9 cellular contexts compared by ENCODE assay signal in genomic region chr17:81189670-81190530, GRCh38. TPM values are rescaled to one million over a fixed set of nuclear protein-coding genes. Genes with fewer than 3 reads are reported as not detected.
A peak's percentile ranks its signal among the peaks of the same experiment; 100 is the strongest.
DNase-seq lines count a peak whose midpoint lies in the region; ATAC-seq and TF ChIP-seq lines count a peak whose summit lies in the region.
"Had no signal": no experiment of that assay in that cellular context is flagged by ENCODE, and none has a peak within 500 bp of the region (broad histone marks: within the 10 kb centered on the region; RNA-seq: fewer than 3 reads in every experiment).

No MANE protein-coding gene starts in this region.

- no peaks in the 10 kb centered on the region for H3K36me3 Mint-ChIP-seq in activated CD8-positive, alpha-beta T cell treated with anti-CD3 and anti-CD28 coated beads, Interleukin-2, amount 10 ng/mL, durations not matched to agents 7 days and 5 days (ENCODE audit: low read depth)
- H3K36me3 Mint-ChIP-seq in activated CD8-positive, alpha-beta T cell treated with anti-CD3 and anti-CD28 coated beads for 36 hours (ENCODE audit: low read depth), result no peaks in the 10 kb centered on the region

- POLR2A ChIA-PET in activated CD8-positive, alpha-beta T cell treated with anti-CD3 and anti-CD28 coated beads, Interleukin-2, amount 10 ng/mL, durations not matched to agents 7 days and 5 days (lab: Charles Lee), result no interaction called here
- POLR2A ChIA-PET in activated CD8-positive, alpha-beta T cell treated with anti-CD3 and anti-CD28 coated beads for 36 hours (lab: Charles Lee), result interaction anchor here (0.6 to 1.7 kb wide), 3 partner anchors 11 to 25 kb away, joined by 3 to 5 read pairs (median 4); no protein-coding TSS in a partner anchor

- intact Hi-C loops in activated CD8-positive, alpha-beta T cell treated with anti-CD3 and anti-CD28 coated beads for 36 hours (cut with micrococcal nuclease), result no loop called here
- intact Hi-C loops in sciatic nerve (cut with DNase I), result loop anchor here (5.0 kb wide), 1 partner anchor 48 kb away; no protein-coding TSS in a partner anchor

- no peak for DNase-seq in activated CD8-positive, alpha-beta T cell treated with anti-CD3 and anti-CD28 coated beads, Interleukin-2, amount 10 ng/mL, durations not matched to agents 7 days and 5 days
- no peak for DNase-seq in activated CD8-positive, alpha-beta T cell treated with anti-CD3 and anti-CD28 coated beads for 36 hours
- DNase-seq in fibroblast of mammary gland (ENCODE audit: low read depth) (no peak), sciatic nerve (ENCODE audit: low spot score) (no peak)
- DNase-seq: NCI-H2107, stomach had no signal

- CTCF ChIA-PET in activated CD8-positive, alpha-beta T cell treated with anti-CD3 and anti-CD28 coated beads, Interleukin-2, amount 10 ng/mL, durations not matched to agents 7 days and 5 days (lab: Charles Lee), result no interaction called here
- CTCF ChIA-PET in activated CD8-positive, alpha-beta T cell treated with anti-CD3 and anti-CD28 coated beads for 36 hours (lab: Charles Lee), result no interaction called here

- H3K4me3 ChIP-seq in fibroblast of mammary gland (ENCODE audit: control insufficient read depth, low read depth, low read length), result no peak overlapping the region
- H3K4me3 ChIP-seq: skin epidermis, stomach had no signal

- TF ChIP-seq CTCF in activated CD8-positive, alpha-beta T cell treated with anti-CD3 and anti-CD28 coated beads for 36 hours (IDR thresholded peaks at IDR 0.05), result no peak
- TF ChIP-seq CTCF in fibroblast of mammary gland (conservative IDR thresholded peaks at IDR 0.05; ENCODE audit: control insufficient read depth, insufficient read depth, low read depth, low read length), result peak; percentile 1

- no peak overlapping the region for H3K27ac Mint-ChIP-seq in activated CD8-positive, alpha-beta T cell treated with anti-CD3 and anti-CD28 coated beads, Interleukin-2, amount 10 ng/mL, durations not matched to agents 7 days and 5 days
- H3K27ac Mint-ChIP-seq in activated CD8-positive, alpha-beta T cell treated with anti-CD3 and anti-CD28 coated beads for 36 hours, result no peak overlapping the region

- H3K4me1 Mint-ChIP-seq in activated CD8-positive, alpha-beta T cell treated with anti-CD3 and anti-CD28 coated beads, Interleukin-2, amount 10 ng/mL, durations not matched to agents 7 days and 5 days (ENCODE audit: low read depth), result no peaks in the 10 kb centered on the region
- no peaks in the 10 kb centered on the region for H3K4me1 Mint-ChIP-seq in activated CD8-positive, alpha-beta T cell treated with anti-CD3 and anti-CD28 coated beads for 36 hours (ENCODE audit: low read depth)

- no peaks in the 10 kb centered on the region for H3K9me3 Mint-ChIP-seq in activated CD8-positive, alpha-beta T cell treated with anti-CD3 and anti-CD28 coated beads, Interleukin-2, amount 10 ng/mL, durations not matched to agents 7 days and 5 days (ENCODE audit: insufficient read depth)
- H3K9me3 Mint-ChIP-seq in activated CD8-positive, alpha-beta T cell treated with anti-CD3 and anti-CD28 coated beads for 36 hours, result no peaks in the 10 kb centered on the region

- no peak overlapping the region for H3K4me3 Mint-ChIP-seq in activated CD8-positive, alpha-beta T cell treated with anti-CD3 and anti-CD28 coated beads, Interleukin-2, amount 10 ng/mL, durations not matched to agents 7 days and 5 days
- H3K4me3 Mint-ChIP-seq in activated CD8-positive, alpha-beta T cell treated with anti-CD3 and anti-CD28 coated beads for 36 hours, result no peak overlapping the region

- ATAC-seq in activated CD8-positive, alpha-beta T cell treated with anti-CD3 and anti-CD28 coated beads, Interleukin-2, amount 10 ng/mL, durations not matched to agents 7 days and 5 days, result peak; percentile 22
- no peak for ATAC-seq in activated CD8-positive, alpha-beta T cell treated with anti-CD3 and anti-CD28 coated beads for 36 hours
- peak; percentile 63 for ATAC-seq in sciatic nerve
- ATAC-seq in HG02973 (IDR thresholded peaks at IDR 0.05; ENCODE audit: unreplicated experiment), result no peak
- ATAC-seq in HG02884 (IDR thresholded peaks at IDR 0.05; ENCODE audit: unreplicated experiment), result no peak

- H3K27me3 Mint-ChIP-seq in activated CD8-positive, alpha-beta T cell treated with anti-CD3 and anti-CD28 coated beads, Interleukin-2, amount 10 ng/mL, durations not matched to agents 7 days and 5 days (ENCODE audit: low read depth), result no peaks in the 10 kb centered on the region
- H3K27me3 Mint-ChIP-seq in activated CD8-positive, alpha-beta T cell treated with anti-CD3 and anti-CD28 coated beads for 36 hours, result no peaks in the 10 kb centered on the region

RNA-seq across cellular contexts. Expression of gene AATK, which starts 23.9 kb away (rescaled TPM):
- total RNA-seq in activated CD8-positive, alpha-beta T cell treated with anti-CD3 and anti-CD28 coated beads, Interleukin-2, amount 10 ng/mL, durations not matched to agents 7 days and 5 days, result 1 to 10 TPM in 1 of 2 experiments, under 1 TPM in 1; 0.71 to 1.1 TPM
- total RNA-seq in activated CD8-positive, alpha-beta T cell treated with anti-CD3 and anti-CD28 coated beads for 36 hours, result under 1 TPM; 0.63 to 0.98 TPM
- total RNA-seq in sciatic nerve, result 440 TPM

RNA-seq across cellular contexts. Expression of gene PVALEF, which starts 24.6 kb away (rescaled TPM):
- not detected for total RNA-seq in activated CD8-positive, alpha-beta T cell treated with anti-CD3 and anti-CD28 coated beads, Interleukin-2, amount 10 ng/mL, durations not matched to agents 7 days and 5 days
- not detected for total RNA-seq in activated CD8-positive, alpha-beta T cell treated with anti-CD3 and anti-CD28 coated beads for 36 hours
- total RNA-seq in sciatic nerve, result not detected
- total RNA-seq: stomach had no signal

RNA-seq across cellular contexts. Expression of gene CEP131, which starts 32.9 kb away (rescaled TPM):
- 10 to 100 TPM; 17.9 to 19.0 TPM for total RNA-seq in activated CD8-positive, alpha-beta T cell treated with anti-CD3 and anti-CD28 coated beads, Interleukin-2, amount 10 ng/mL, durations not matched to agents 7 days and 5 days
- 10 to 100 TPM in 1 of 2 experiments, 1 to 10 TPM in 1; 7.9 to 10.9 TPM for total RNA-seq in activated CD8-positive, alpha-beta T cell treated with anti-CD3 and anti-CD28 coated beads for 36 hours
- total RNA-seq in sciatic nerve, result 10.1 TPM

RNA-seq across cellular contexts. Expression of gene TEPSIN, which starts 49.0 kb away (rescaled TPM):
- 10 to 100 TPM; 43.8 to 52.7 TPM for total RNA-seq in activated CD8-positive, alpha-beta T cell treated with anti-CD3 and anti-CD28 coated beads, Interleukin-2, amount 10 ng/mL, durations not matched to agents 7 days and 5 days
- 10 to 100 TPM; 28.2 to 32.2 TPM for total RNA-seq in activated CD8-positive, alpha-beta T cell treated with anti-CD3 and anti-CD28 coated beads for 36 hours
- total RNA-seq in sciatic nerve, result 38.1 TPM

RNA-seq across cellular contexts. Expression of gene NDUFAF8, which starts 49.2 kb away (rescaled TPM):
- 10 to 100 TPM; 42.3 to 48.3 TPM for total RNA-seq in activated CD8-positive, alpha-beta T cell treated with anti-CD3 and anti-CD28 coated beads, Interleukin-2, amount 10 ng/mL, durations not matched to agents 7 days and 5 days
- total RNA-seq in activated CD8-positive, alpha-beta T cell treated with anti-CD3 and anti-CD28 coated beads for 36 hours, result 10 to 100 TPM; 72.3 to 75.4 TPM
- total RNA-seq in sciatic nerve, result 37.4 TPM

Comparison
In these comparisons a context has a peak if more than half of its experiments do, and no peak if none do; other contexts are left out.
1. ATAC-seq: peak in activated CD8-positive, alpha-beta T cell treated with anti-CD3 and anti-CD28 coated beads, Interleukin-2, amount 10 ng/mL, durations not matched to agents 7 days and 5 days (single experiment) and sciatic nerve (single experiment); none in activated CD8-positive, alpha-beta T cell treated with anti-CD3 and anti-CD28 coated beads for 36 hours (single experiment), HG02973 (single experiment) and HG02884 (single experiment).
2. RNA of gene AATK, which starts 23.9 kb away (total RNA-seq): 440 TPM in sciatic nerve (single experiment); 0.71 to 1.1 TPM in activated CD8-positive, alpha-beta T cell treated with anti-CD3 and anti-CD28 coated beads, Interleukin-2, amount 10 ng/mL, durations not matched to agents 7 days and 5 days and 0.63 to 0.98 TPM in activated CD8-positive, alpha-beta T cell treated with anti-CD3 and anti-CD28 coated beads for 36 hours; every median in the first group is over 100 times any median in the second.